In the genomic region with DNA sequence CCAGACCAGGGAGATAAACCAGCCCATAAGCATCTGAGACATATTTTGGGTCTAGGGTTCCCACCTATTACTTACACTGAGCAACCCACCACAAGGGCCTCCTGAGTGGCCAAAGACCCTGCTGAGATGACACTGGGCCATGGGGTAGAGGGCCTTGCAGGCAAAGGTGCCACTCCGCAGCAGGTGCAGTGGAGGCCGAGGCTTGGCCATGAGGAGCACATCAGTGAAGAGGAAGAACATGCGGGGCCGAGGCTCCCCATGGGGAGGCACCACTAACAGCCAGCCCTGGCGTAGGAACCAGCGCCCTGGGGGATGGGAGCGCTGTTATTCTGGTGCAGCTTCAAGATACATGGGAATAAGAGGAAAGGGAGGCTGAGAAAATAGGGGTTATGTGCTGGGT, we compare ENCODE assay signal across 1 cellular context.
TF ChIP-seq lines count a peak whose summit lies in the region.

No MANE protein-coding gene starts in this region.

TF ChIP-seq in GM12878, 131 proteins besides CTCF, POLR2A, EP300 and RAD21:
- no peak for TF ChIP-seq SMARCA5 (IDR thresholded peaks at IDR 0.05)
- no peak for TF ChIP-seq SUPT20H (IDR thresholded peaks at IDR 0.05; ENCODE audit: borderline replicate concordance, control insufficient read depth, low read depth, low read length)
- no peak for TF ChIP-seq PAX5 (IDR thresholded peaks at IDR 0.05; ENCODE audit: borderline replicate concordance, low read depth, low read length)
- no peak for TF ChIP-seq SPI1 (IDR thresholded peaks at IDR 0.05; ENCODE audit: borderline replicate concordance, insufficient read depth, low read depth, low read length)
- TF ChIP-seq KAT2A (conservative IDR thresholded peaks at IDR 0.05; ENCODE audit: control insufficient read depth, low read depth, low read length), result no peak
- no peak for TF ChIP-seq DPF2 (IDR thresholded peaks at IDR 0.05)
- no peak for TF ChIP-seq SREBF2 (IDR thresholded peaks at IDR 0.05; ENCODE audit: low read length)
- TF ChIP-seq, protein P1, sequence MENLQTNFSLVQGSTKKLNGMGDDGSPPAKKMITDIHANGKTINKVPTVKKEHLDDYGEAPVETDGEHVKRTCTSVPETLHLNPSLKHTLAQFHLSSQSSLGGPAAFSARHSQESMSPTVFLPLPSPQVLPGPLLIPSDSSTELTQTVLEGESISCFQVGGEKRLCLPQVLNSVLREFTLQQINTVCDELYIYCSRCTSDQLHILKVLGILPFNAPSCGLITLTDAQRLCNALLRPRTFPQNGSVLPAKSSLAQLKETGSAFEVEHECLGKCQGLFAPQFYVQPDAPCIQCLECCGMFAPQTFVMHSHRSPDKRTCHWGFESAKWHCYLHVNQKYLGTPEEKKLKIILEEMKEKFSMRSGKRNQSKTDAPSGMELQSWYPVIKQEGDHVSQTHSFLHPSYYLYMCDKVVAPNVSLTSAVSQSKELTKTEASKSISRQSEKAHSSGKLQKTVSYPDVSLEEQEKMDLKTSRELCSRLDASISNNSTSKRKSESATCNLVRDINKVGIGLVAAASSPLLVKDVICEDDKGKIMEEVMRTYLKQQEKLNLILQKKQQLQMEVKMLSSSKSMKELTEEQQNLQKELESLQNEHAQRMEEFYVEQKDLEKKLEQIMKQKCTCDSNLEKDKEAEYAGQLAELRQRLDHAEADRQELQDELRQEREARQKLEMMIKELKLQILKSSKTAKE (IDR thresholded peaks at IDR 0.05; ENCODE audit: low read depth, poor library complexity, severe bottlenecking), result no peak
- TF ChIP-seq, protein P2, sequence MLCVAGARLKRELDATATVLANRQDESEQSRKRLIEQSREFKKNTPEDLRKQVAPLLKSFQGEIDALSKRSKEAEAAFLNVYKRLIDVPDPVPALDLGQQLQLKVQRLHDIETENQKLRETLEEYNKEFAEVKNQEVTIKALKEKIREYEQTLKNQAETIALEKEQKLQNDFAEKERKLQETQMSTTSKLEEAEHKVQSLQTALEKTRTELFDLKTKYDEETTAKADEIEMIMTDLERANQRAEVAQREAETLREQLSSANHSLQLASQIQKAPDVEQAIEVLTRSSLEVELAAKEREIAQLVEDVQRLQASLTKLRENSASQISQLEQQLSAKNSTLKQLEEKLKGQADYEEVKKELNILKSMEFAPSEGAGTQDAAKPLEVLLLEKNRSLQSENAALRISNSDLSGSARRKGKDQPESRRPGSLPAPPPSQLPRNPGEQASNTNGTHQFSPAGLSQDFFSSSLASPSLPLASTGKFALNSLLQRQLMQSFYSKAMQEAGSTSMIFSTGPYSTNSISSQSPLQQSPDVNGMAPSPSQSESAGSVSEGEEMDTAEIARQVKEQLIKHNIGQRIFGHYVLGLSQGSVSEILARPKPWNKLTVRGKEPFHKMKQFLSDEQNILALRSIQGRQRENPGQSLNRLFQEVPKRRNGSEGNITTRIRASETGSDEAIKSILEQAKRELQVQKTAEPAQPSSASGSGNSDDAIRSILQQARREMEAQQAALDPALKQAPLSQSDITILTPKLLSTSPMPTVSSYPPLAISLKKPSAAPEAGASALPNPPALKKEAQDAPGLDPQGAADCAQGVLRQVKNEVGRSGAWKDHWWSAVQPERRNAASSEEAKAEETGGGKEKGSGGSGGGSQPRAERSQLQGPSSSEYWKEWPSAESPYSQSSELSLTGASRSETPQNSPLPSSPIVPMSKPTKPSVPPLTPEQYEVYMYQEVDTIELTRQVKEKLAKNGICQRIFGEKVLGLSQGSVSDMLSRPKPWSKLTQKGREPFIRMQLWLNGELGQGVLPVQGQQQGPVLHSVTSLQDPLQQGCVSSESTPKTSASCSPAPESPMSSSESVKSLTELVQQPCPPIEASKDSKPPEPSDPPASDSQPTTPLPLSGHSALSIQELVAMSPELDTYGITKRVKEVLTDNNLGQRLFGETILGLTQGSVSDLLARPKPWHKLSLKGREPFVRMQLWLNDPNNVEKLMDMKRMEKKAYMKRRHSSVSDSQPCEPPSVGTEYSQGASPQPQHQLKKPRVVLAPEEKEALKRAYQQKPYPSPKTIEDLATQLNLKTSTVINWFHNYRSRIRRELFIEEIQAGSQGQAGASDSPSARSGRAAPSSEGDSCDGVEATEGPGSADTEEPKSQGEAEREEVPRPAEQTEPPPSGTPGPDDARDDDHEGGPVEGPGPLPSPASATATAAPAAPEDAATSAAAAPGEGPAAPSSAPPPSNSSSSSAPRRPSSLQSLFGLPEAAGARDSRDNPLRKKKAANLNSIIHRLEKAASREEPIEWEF (IDR thresholded peaks at IDR 0.05; ENCODE audit: insufficient replicate concordance, low read depth, low read length), result no peak
- TF ChIP-seq ZNF207 (IDR thresholded peaks at IDR 0.05; ENCODE audit: borderline replicate concordance), result no peak
- TF ChIP-seq STAT1 (conservative IDR thresholded peaks at IDR 0.05), result no peak
- no peak for TF ChIP-seq MYB (IDR thresholded peaks at IDR 0.05; ENCODE audit: borderline replicate concordance, low read depth, low read length)
- no peak for TF ChIP-seq BACH1 (IDR thresholded peaks at IDR 0.05; ENCODE audit: borderline replicate concordance)
- no peak for TF ChIP-seq ZNF24 (IDR thresholded peaks at IDR 0.05)
